In genomic region chr9:85941966-85942912, GRCh38 we compare ENCODE assay signal across 9 cellular contexts. TPM values are rescaled to one million over a fixed set of nuclear protein-coding genes. Genes with fewer than 3 reads are reported as not detected.
DNase-seq lines count a peak whose midpoint lies in the region; ATAC-seq lines count a peak whose summit lies in the region.
"Had no signal": no experiment of that assay in that cellular context is flagged by ENCODE, and none has a peak within 500 bp of the region (broad histone marks: within the 10 kb centered on the region; RNA-seq: fewer than 3 reads in every experiment).

No MANE protein-coding gene starts in this region.

- peaks cover 15% of the 10 kb centered on the region for H3K36me3 Mint-ChIP-seq in activated CD4-positive, alpha-beta memory T cell treated with anti-CD3 and anti-CD28 coated beads for 36 hours

- POLR2A ChIA-PET in activated CD4-positive, alpha-beta memory T cell treated with anti-CD3 and anti-CD28 coated beads for 36 hours (lab: Charles Lee): interaction anchor here (0.6 kb wide), 1 partner anchor 278 kb away, joined by 3 read pairs; no protein-coding TSS in a partner anchor

- no peaks in the 10 kb centered on the region for H3K27me3 ChIP-seq in iPS-15b (ENCODE audit: control insufficient read depth, insufficient read depth, low read length)

- H3K36me3 ChIP-seq in iPS-15b (ENCODE audit: control insufficient read depth, insufficient read depth, low read length): peaks cover 5% of the 10 kb centered on the region

- peaks cover 24% of the 10 kb centered on the region for H3K4me1 Mint-ChIP-seq in activated CD4-positive, alpha-beta memory T cell treated with anti-CD3 and anti-CD28 coated beads for 36 hours (ENCODE audit: low read depth)

- H3K4me3 Mint-ChIP-seq in activated CD4-positive, alpha-beta memory T cell treated with anti-CD3 and anti-CD28 coated beads for 36 hours: no peak overlapping the region

- no peaks in the 10 kb centered on the region for H3K9me3 ChIP-seq in iPS-15b (ENCODE audit: control insufficient read depth, insufficient read depth, low read length)

- peak overlapping the region; percentile 91 for H3K27ac ChIP-seq in substantia nigra (ENCODE audit: low read depth, low read length, poor library complexity, severe bottlenecking)

- H3K27ac Mint-ChIP-seq in activated CD4-positive, alpha-beta memory T cell treated with anti-CD3 and anti-CD28 coated beads for 36 hours: peak overlapping the region; percentile 96

- H3K4me1 ChIP-seq in iPS-15b (ENCODE audit: control insufficient read depth, insufficient read depth, low read length): no peaks in the 10 kb centered on the region

- DNase-seq in NCI-H510A treated with DMSO at 0.1 percent for 48 hours (lab: John Stamatoyannopoulos, UW): peak; percentile 8
- DNase-seq in NCI-H510A (lab: John Stamatoyannopoulos, UW): no peak
- no peak for DNase-seq in activated CD4-positive, alpha-beta memory T cell treated with anti-CD3 and anti-CD28 coated beads for 36 hours
- no peak for DNase-seq in substantia nigra (lab: John Stamatoyannopoulos, UW)
- DNase-seq in NCI-H2029 treated with DMSO at 0.1 percent for 48 hours (lab: John Stamatoyannopoulos, UW): no peak
- DNase-seq: SHP77 treated with DMSO at 0.1 percent for 48 hours had no signal

- intact Hi-C loops in activated CD4-positive, alpha-beta memory T cell treated with anti-CD3 and anti-CD28 coated beads for 36 hours (cut with micrococcal nuclease): loop anchor here (1.0 to 5.0 kb wide), 5 partner anchors 137 to 1005 kb away; partner anchors contain the start of genes GAS1 and ISCA1

- no peak for ATAC-seq in GM18502 (IDR thresholded peaks at IDR 0.05; ENCODE audit: poor library complexity, unreplicated experiment)
- ATAC-seq in GM21423 (IDR thresholded peaks at IDR 0.05; ENCODE audit: unreplicated experiment): no peak

- H3K9me3 Mint-ChIP-seq in activated CD4-positive, alpha-beta memory T cell treated with anti-CD3 and anti-CD28 coated beads for 36 hours: no peaks in the 10 kb centered on the region

- CTCF ChIA-PET in activated CD4-positive, alpha-beta memory T cell treated with anti-CD3 and anti-CD28 coated beads for 36 hours (lab: Charles Lee): interaction anchor here (1.0 kb wide), 1 partner anchor 332 kb away, joined by 3 read pairs; no protein-coding TSS in a partner anchor

- H3K27me3 Mint-ChIP-seq in activated CD4-positive, alpha-beta memory T cell treated with anti-CD3 and anti-CD28 coated beads for 36 hours: no peaks in the 10 kb centered on the region

- H3K4me3 ChIP-seq in iPS-15b (ENCODE audit: low read depth, low read length): peak overlapping the region; percentile 74

- peak overlapping the region; percentile 74 for H3K9ac ChIP-seq in iPS-15b (ENCODE audit: low read depth, low read length)

RNA-seq across cellular contexts. Expression of gene NAA35, which starts 1.3 kb away (rescaled TPM):
- total RNA-seq in activated CD4-positive, alpha-beta memory T cell treated with anti-CD3 and anti-CD28 coated beads for 36 hours: 10 to 100 TPM; 23.0 to 24.3 TPM
